13 cellular contexts compared by ENCODE assay signal in genomic region chr1:198549863-198550262, GRCh38. TPM values are rescaled to one million over a fixed set of nuclear protein-coding genes. Genes with fewer than 3 reads are reported as not detected.
A peak's percentile ranks its signal among the peaks of the same experiment; 100 is the strongest.
DNase-seq lines count a peak whose midpoint lies in the region; ATAC-seq and TF ChIP-seq lines count a peak whose summit lies in the region.
"Had no signal": no experiment of that assay in that cellular context is flagged by ENCODE, and none has a peak within 500 bp of the region (broad histone marks: within the 10 kb centered on the region; RNA-seq: fewer than 3 reads in every experiment).

No MANE protein-coding gene starts in this region.

- H3K79me2 ChIP-seq in OCI-LY3 (ENCODE audit: low read length), result no peaks in the 10 kb centered on the region

- H3K9me3 ChIP-seq in OCI-LY3 (ENCODE audit: insufficient read depth, low read length), result peaks cover 7% of the 10 kb centered on the region; the same call in 1 of the 2 replicates
- H3K9me3 ChIP-seq in ascending aorta, result no peaks in the 10 kb centered on the region
- no peaks in the 10 kb centered on the region for H3K9me3 ChIP-seq in psoas muscle
- H3K9me3 ChIP-seq: Caco-2 had no signal

- H3K27ac ChIP-seq in OCI-LY3 (ENCODE audit: low read length) (peak overlapping the region; percentile 81), ascending aorta (no peak overlapping the region), psoas muscle (no peak overlapping the region)

- H3K4me1 ChIP-seq in OCI-LY3 (ENCODE audit: low read length) (peaks cover 45% of the 10 kb centered on the region), ascending aorta (no peaks in the 10 kb centered on the region), psoas muscle (no peaks in the 10 kb centered on the region)
- H3K4me1 ChIP-seq: Caco-2 had no signal

- H3K36me3 ChIP-seq in OCI-LY3 (replicated peaks; ENCODE audit: low read depth, low read length) (peaks cover 15% of the 10 kb centered on the region), ascending aorta (no peaks in the 10 kb centered on the region), psoas muscle (ENCODE audit: insufficient read depth in 1 of 2, low read depth in 1 of 2) (no peaks in the 10 kb centered on the region)

- H4K20me1 ChIP-seq in OCI-LY3 (ENCODE audit: insufficient read depth, low read length), result no peaks in the 10 kb centered on the region

- H3K27me3 ChIP-seq in OCI-LY3 (ENCODE audit: low read depth, low read length) (no peaks in the 10 kb centered on the region), ascending aorta (no peaks in the 10 kb centered on the region), psoas muscle (ENCODE audit: insufficient read depth in 3 of 3, low read length in 2 of 3) (no peaks in the 10 kb centered on the region)

- H3K4me3 ChIP-seq in GM12865 (ENCODE audit: low read depth, low read length) (no peak overlapping the region), OCI-LY3 (ENCODE audit: low read length) (peak overlapping the region; percentile 25; the same call in 1 of the 2 replicates), ascending aorta (no peak overlapping the region), psoas muscle (no peak overlapping the region)

- DNase-seq in GM12865 (ENCODE audit: low read depth), result peak; percentile 69
- no peak for DNase-seq in ascending aorta (ENCODE audit: low spot score in 2 of 2)
- no peak for DNase-seq in COLO668 (lab: John Stamatoyannopoulos, UW; ENCODE audit: unreplicated experiment)
- no peak for DNase-seq in hypothalamus (lab: John Stamatoyannopoulos, UW)
- no peak for DNase-seq in psoas muscle
- DNase-seq: activated CD4-positive, alpha-beta T cell treated with anti-CD3 and anti-CD28 coated beads for 1 hour; Caco-2 had no signal

- H2AFZ ChIP-seq in OCI-LY3 (ENCODE audit: low read depth, low read length), result peak overlapping the region; percentile 32; the same call in 1 of the 2 replicates

- intact Hi-C loops in ascending aorta (cut with DNase I) (no loop called here), psoas muscle (cut with DNase I) (no loop called here)

- H3K9ac ChIP-seq in OCI-LY3 (ENCODE audit: low read length), result peak overlapping the region; percentile 54

- ATAC-seq in GM19351 (IDR thresholded peaks at IDR 0.05; ENCODE audit: unreplicated experiment), result peak; percentile 96
- peak; percentile 89 for ATAC-seq in HG02885 (IDR thresholded peaks at IDR 0.05; ENCODE audit: poor library complexity, unreplicated experiment)
- no peak for ATAC-seq in psoas muscle
- ATAC-seq: HCT116, left lobe of liver had no signal

- TF ChIP-seq CTCF in GM12865 (IDR thresholded peaks at IDR 0.05; ENCODE audit: insufficient read depth, low read depth, low read length, missing control alignments), result no peak
- no peak for TF ChIP-seq CTCF in OCI-LY3 (IDR thresholded peaks at IDR 0.05; ENCODE audit: low read depth, low read length)
- no peak for TF ChIP-seq CTCF in ascending aorta (IDR thresholded peaks at IDR 0.05)
- no peak for TF ChIP-seq CTCF in psoas muscle (IDR thresholded peaks at IDR 0.05)

- peak overlapping the region; percentile 60 for H3K4me2 ChIP-seq in OCI-LY3 (ENCODE audit: low read length)

RNA-seq across cellular contexts. Expression of gene ATP6V1G3, which starts 9.4 kb away (rescaled TPM):
- total RNA-seq in ascending aorta, result not detected
- total RNA-seq in psoas muscle, result not detected
- not detected for polyA plus RNA-seq in psoas muscle
- total RNA-seq: left lobe of liver, RPMI7951 had no signal

Comparison
In these comparisons a context has a peak if more than half of its experiments do, and no peak if none do; other contexts are left out.
1. ATAC-seq: peak in GM19351 (single experiment) and HG02885 (single experiment); none in psoas muscle (0 of 4).